17 cellular contexts compared by ENCODE assay signal in the genomic region with DNA sequence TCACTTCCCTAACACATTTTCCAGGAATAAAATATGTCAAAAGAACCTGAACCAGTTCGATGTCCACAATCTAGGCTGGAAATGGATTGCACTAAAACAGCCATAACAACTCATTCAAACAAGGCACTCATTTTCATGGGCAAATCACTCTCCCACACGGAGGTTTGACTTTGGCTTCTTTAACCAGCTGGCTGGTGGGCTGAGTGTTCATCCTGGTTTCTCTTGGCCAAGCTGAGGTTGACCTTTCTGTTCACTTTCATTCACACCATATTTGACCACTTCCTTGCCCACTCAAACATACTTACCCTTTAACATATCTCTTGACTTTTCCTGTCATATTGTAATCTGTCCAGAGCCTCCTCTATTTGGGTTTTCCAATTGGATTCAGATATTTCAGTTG. TPM values are rescaled to one million over a fixed set of nuclear protein-coding genes. Genes with fewer than 3 reads are reported as not detected.
DNase-seq lines count a peak whose midpoint lies in the region; ATAC-seq and TF ChIP-seq lines count a peak whose summit lies in the region.
"Had no signal": no experiment of that assay in that cellular context is flagged by ENCODE, and none has a peak within 500 bp of the region (broad histone marks: within the 10 kb centered on the region; RNA-seq: fewer than 3 reads in every experiment).

No MANE protein-coding gene starts in this region.

- POLR2A ChIA-PET in CD4-positive, alpha-beta T cell (lab: Charles Lee), result interaction anchor here (1.0 to 15.7 kb wide), 10 partner anchors 8 to 244 kb away, joined by 3 to 576 read pairs (median 31); no protein-coding TSS in a partner anchor
- POLR2A ChIA-PET in T-cell (lab: Charles Lee), result interaction anchor here (0.5 to 14.5 kb wide), 12 partner anchors 9 to 241 kb away, joined by 3 to 178 read pairs (median 6); no protein-coding TSS in a partner anchor

- peak overlapping the region; percentile 100 for H3K9ac ChIP-seq in BLaER1
- H3K9ac ChIP-seq: parathyroid adenoma had no signal

- CTCF ChIA-PET in CD4-positive, alpha-beta T cell (lab: Charles Lee), result interaction anchor here (1.4 to 5.7 kb wide), 5 partner anchors 8 to 245 kb away, joined by 3 to 39 read pairs (median 4); no protein-coding TSS in a partner anchor
- CTCF ChIA-PET in T-cell (lab: Charles Lee), result interaction anchor here (0.5 to 3.4 kb wide), 7 partner anchors 20 to 85 kb away, joined by 3 to 12 read pairs (median 3); no protein-coding TSS in a partner anchor

- WGBS in aorta, 2 donors, result 45 to 46% methylated on average over 2 of the region's 2 CpGs

- peak overlapping the region; percentile 93 for H3K4me3 Mint-ChIP-seq in CD4-positive, alpha-beta T cell
- peak overlapping the region; percentile 92 to 97 (median 92) for H3K4me3 Mint-ChIP-seq in T-cell
- H3K4me3 Mint-ChIP-seq in effector memory CD8-positive, alpha-beta T cell, result peak overlapping the region; percentile 74 to 76

- H3K36me3 ChIP-seq in BLaER1 (peaks cover 81% of the 10 kb centered on the region), aorta (ENCODE audit: control insufficient read depth in 1 of 2, insufficient read depth in 2 of 2, low read length in 1 of 2) (no peaks in the 10 kb centered on the region)
- H3K36me3 ChIP-seq: gastrocnemius medialis, left ventricle myocardium inferior, thyroid gland had no signal

- DNase-seq in CD4-positive, alpha-beta T cell, result no peak
- DNase-seq in T-cell (no peak), aorta (no peak), NCI-H748 treated with DMSO at 0.1 percent for 48 hours (lab: John Stamatoyannopoulos, UW) (no peak), NCI-H2171 treated with DMSO at 0.1 percent for 48 hours (lab: John Stamatoyannopoulos, UW) (no peak), GM19238 (ENCODE audit: insufficient read length, low spot score) (no peak)
- DNase-seq in effector memory CD8-positive, alpha-beta T cell, result no peak
- DNase-seq: activated CD4-positive, CD25-positive, alpha-beta regulatory T cell; cortex of kidney; gastrocnemius medialis; left ventricle myocardium inferior; NCI-H774; RPMI8226; stimulated activated CD4-positive, alpha-beta T cell treated with anti-CD3 and anti-CD28 coated beads, Interleukin-4, amount 100 ng/mL, for 4 hours; thyroid gland had no signal

- peaks cover 19% of the 10 kb centered on the region for H4K20me1 ChIP-seq in BLaER1

- no peaks in the 10 kb centered on the region for H3K27me3 Mint-ChIP-seq in CD4-positive, alpha-beta T cell
- H3K27me3 Mint-ChIP-seq in T-cell, result no peaks in the 10 kb centered on the region
- no peaks in the 10 kb centered on the region for H3K27me3 Mint-ChIP-seq in effector memory CD8-positive, alpha-beta T cell

- peaks cover 3% of the 10 kb centered on the region for H3K9me3 Mint-ChIP-seq in CD4-positive, alpha-beta T cell
- H3K9me3 Mint-ChIP-seq in T-cell, result no peaks in the 10 kb centered on the region
- H3K9me3 Mint-ChIP-seq in effector memory CD8-positive, alpha-beta T cell, result peaks cover 0 to 2% of the 10 kb centered on the region in 2 donors

- peaks cover 73% of the 10 kb centered on the region for H3K4me1 Mint-ChIP-seq in CD4-positive, alpha-beta T cell (ENCODE audit: low read depth)
- H3K4me1 Mint-ChIP-seq in T-cell, result peaks cover 53 to 76% (median 66%) of the 10 kb centered on the region in 3 donors
- H3K4me1 Mint-ChIP-seq in effector memory CD8-positive, alpha-beta T cell (ENCODE audit: low read depth in 2 of 2), result peaks cover 50 to 52% of the 10 kb centered on the region in 2 donors

- intact Hi-C loops in CD4-positive, alpha-beta T cell (cut with DNase I, micrococcal nuclease), result loop anchor here in 1 of 2 experiments (5.0 kb wide), 1 partner anchor 205 kb away; no protein-coding TSS in a partner anchor
- intact Hi-C loops in aorta (cut with DNase I), result no loop called here

- H3K27me3 ChIP-seq in BLaER1 (no peaks in the 10 kb centered on the region), aorta (ENCODE audit: control insufficient read depth in 1 of 2, insufficient read depth in 2 of 2, low read length in 1 of 2) (no peaks in the 10 kb centered on the region)
- H3K27me3 ChIP-seq in CD4-positive, alpha-beta T cell (ENCODE audit: control insufficient read depth, insufficient read depth, low read length), result no peaks in the 10 kb centered on the region
- H3K27me3 ChIP-seq: gastrocnemius medialis, thyroid gland had no signal

- no peak for TF ChIP-seq CTCF in CD4-positive, alpha-beta T cell (IDR thresholded peaks at IDR 0.05)

- H3K27ac Mint-ChIP-seq in CD4-positive, alpha-beta T cell, result peak overlapping the region; percentile 99
- peak overlapping the region; percentile 90 to 98 for H3K27ac Mint-ChIP-seq in T-cell
- H3K27ac Mint-ChIP-seq in effector memory CD8-positive, alpha-beta T cell, result peak overlapping the region; percentile 98 to 100

- peak overlapping the region; percentile 97 for H3K4me2 ChIP-seq in BLaER1

- peaks cover 98% of the 10 kb centered on the region for H3K36me3 Mint-ChIP-seq in CD4-positive, alpha-beta T cell (ENCODE audit: low read depth)
- peaks cover 94% of the 10 kb centered on the region for H3K36me3 Mint-ChIP-seq in T-cell
- H3K36me3 Mint-ChIP-seq in effector memory CD8-positive, alpha-beta T cell (ENCODE audit: insufficient read depth), result peaks cover 100% of the 10 kb centered on the region

- H3K4me3 ChIP-seq in BLaER1 (peak overlapping the region; percentile 82), aorta (ENCODE audit: low read length in 2 of 2) (no peak overlapping the region)
- H3K4me3 ChIP-seq: gastrocnemius medialis, left ventricle myocardium inferior, thyroid gland had no signal

- peak overlapping the region; percentile 99 for H3K27ac ChIP-seq in BLaER1
- H3K27ac ChIP-seq in CD4-positive, alpha-beta T cell (ENCODE audit: low read depth, low read length), result peak overlapping the region; percentile 43
- H3K27ac ChIP-seq in aorta (ENCODE audit: low read depth in 1 of 2, low read length in 2 of 2), result no peak overlapping the region
- H3K27ac ChIP-seq: gastrocnemius medialis, left ventricle myocardium inferior, parathyroid adenoma, thyroid gland had no signal

- ATAC-seq in CD4-positive, alpha-beta T cell (ENCODE audit: poor library complexity), result no peak
- ATAC-seq in T-cell (replicated peaks in 1 of 4) (no peak), aorta (ENCODE audit: low FRiP score) (no peak)
- ATAC-seq in effector memory CD8-positive, alpha-beta T cell (replicated peaks), result no peak
- ATAC-seq: gastrocnemius medialis had no signal

- H3K4me1 ChIP-seq in BLaER1, result peaks cover 21% of the 10 kb centered on the region
- H3K4me1 ChIP-seq in aorta (ENCODE audit: control insufficient read depth in 1 of 2, insufficient read depth in 2 of 2, low read length in 2 of 2), result no peaks in the 10 kb centered on the region
- H3K4me1 ChIP-seq: gastrocnemius medialis, left ventricle myocardium inferior, parathyroid adenoma, thyroid gland had no signal

- H3K9me3 ChIP-seq in BLaER1 (no peaks in the 10 kb centered on the region), aorta (ENCODE audit: control insufficient read depth, low read length) (no peaks in the 10 kb centered on the region)
- H3K9me3 ChIP-seq in CD4-positive, alpha-beta T cell (ENCODE audit: control insufficient read depth, low read length), result no peaks in the 10 kb centered on the region
- H3K9me3 ChIP-seq: gastrocnemius medialis, thyroid gland had no signal

RNA-seq across cellular contexts. Expression of a gene that starts 5.4 kb away (rescaled TPM):
- total RNA-seq in CD4-positive, alpha-beta T cell, result 100 to 1,000 TPM; 623 to 638 TPM
- 1,000 to 10,000 TPM in 1 of 5 donors, 100 to 1,000 TPM in 4; 691 to 1,106 (median 924) TPM for total RNA-seq in T-cell
- total RNA-seq in aorta, result 1 to 10 TPM; 6.8 to 8.6 TPM
- polyA plus RNA-seq in aorta, result 1 to 10 TPM in 1 of 2 donors, under 1 TPM in 1; 0.56 to 2.3 TPM

Comparison
In these comparisons a context has a peak if more than half of its experiments do, and no peak if none do; other contexts are left out.
1. H3K27ac ChIP-seq: peak in BLaER1 (single experiment) and CD4-positive, alpha-beta T cell (single experiment); none in aorta (0 of 2).
2. RNA of a gene that starts 5.4 kb away (total RNA-seq): 691 to 1,106 TPM in T-cell and 623 to 638 TPM in CD4-positive, alpha-beta T cell; 6.8 to 8.6 TPM in aorta; every median in the first group is over 10 times any median in the second.
3. Peak in every context shown above with its lines, with median percentiles within 50 percentile points of each other: H3K27ac Mint-ChIP-seq and H3K4me3 Mint-ChIP-seq.